ENCODE assay signal across 29 cellular contexts in the genomic region with DNA sequence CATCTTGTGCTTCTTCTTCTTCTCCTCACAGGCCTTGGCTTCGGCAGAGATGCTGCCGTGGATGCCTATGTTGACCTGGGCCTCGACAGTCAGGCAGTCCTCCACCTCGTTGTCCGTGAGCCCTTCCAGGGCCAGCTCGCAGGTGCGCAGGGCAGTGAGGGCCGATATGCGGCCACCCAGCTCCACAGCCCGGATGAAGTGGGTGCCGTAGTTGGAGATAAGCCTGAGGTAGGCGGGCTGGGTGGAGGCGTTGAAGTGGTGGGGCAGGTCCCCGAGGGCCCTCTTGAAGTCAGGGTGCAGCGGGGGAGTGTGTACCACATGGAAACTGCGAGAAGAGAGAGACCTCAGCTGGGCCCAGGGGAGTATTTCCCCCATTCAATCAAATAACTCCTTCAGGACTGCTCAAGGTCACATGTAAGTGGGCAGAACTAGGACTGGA. TPM values are rescaled to one million over a fixed set of nuclear protein-coding genes. Genes with fewer than 3 reads are reported as not detected.
DNase-seq lines count a peak whose midpoint lies in the region; ATAC-seq and TF ChIP-seq lines count a peak whose summit lies in the region.
"Had no signal": no experiment of that assay in that cellular context is flagged by ENCODE, and none has a peak within 500 bp of the region (broad histone marks: within the 10 kb centered on the region; RNA-seq: fewer than 3 reads in every experiment).

No MANE protein-coding gene starts in this region.

- peaks cover 71% of the 10 kb centered on the region for H3K4me1 Mint-ChIP-seq in stimulated activated naive CD8-positive, alpha-beta T cell treated with anti-CD3 and anti-CD28 coated beads, Interleukin-15, Interleukin-2, amounts not matched to agents 100 ng/mL and 50 ng/mL, for 24 hours (ENCODE audit: low read depth)
- H3K4me1 Mint-ChIP-seq in activated T-helper 1 cell treated with anti-CD3 and anti-CD28 coated beads, Interleukin-12 subunit alpha, Interleukin-12 subunit beta, Interleukin-2, Interleukin-4 antibody, amounts not matched to agents 30 ng/mL and 10 ng/mL and 1 ng/mL, durations not matched to agents 14 hours and 24 hours and 36 hours (ENCODE audit: low read depth) = peaks cover 43% of the 10 kb centered on the region

- H3K36me3 Mint-ChIP-seq in stimulated activated naive CD8-positive, alpha-beta T cell treated with anti-CD3 and anti-CD28 coated beads, Interleukin-15, Interleukin-2, amounts not matched to agents 100 ng/mL and 50 ng/mL, for 24 hours (ENCODE audit: low read depth) = peaks cover 57% of the 10 kb centered on the region
- peaks cover 36% of the 10 kb centered on the region for H3K36me3 Mint-ChIP-seq in activated T-helper 1 cell treated with anti-CD3 and anti-CD28 coated beads, Interleukin-12 subunit alpha, Interleukin-12 subunit beta, Interleukin-2, Interleukin-4 antibody, amounts not matched to agents 30 ng/mL and 10 ng/mL and 1 ng/mL, durations not matched to agents 14 hours and 24 hours and 36 hours (ENCODE audit: low read depth)
- H3K36me3 Mint-ChIP-seq: type B pancreatic cell had no signal

- peak overlapping the region; percentile 91 for H3K4me3 Mint-ChIP-seq in stimulated activated naive CD8-positive, alpha-beta T cell treated with anti-CD3 and anti-CD28 coated beads, Interleukin-15, Interleukin-2, amounts not matched to agents 100 ng/mL and 50 ng/mL, for 24 hours
- peak overlapping the region; percentile 37 for H3K4me3 Mint-ChIP-seq in activated T-helper 1 cell treated with anti-CD3 and anti-CD28 coated beads, Interleukin-12 subunit alpha, Interleukin-12 subunit beta, Interleukin-2, Interleukin-4 antibody, amounts not matched to agents 30 ng/mL and 10 ng/mL and 1 ng/mL, durations not matched to agents 14 hours and 24 hours and 36 hours
- H3K4me3 Mint-ChIP-seq: nephron progenitor cell, type B pancreatic cell had no signal

- no peak for DNase-seq in stimulated activated naive CD8-positive, alpha-beta T cell treated with anti-CD3 and anti-CD28 coated beads, Interleukin-15, Interleukin-2, amounts not matched to agents 100 U/mL and 50 U/mL, for 24 hours
- no peak for DNase-seq in activated T-helper 1 cell treated with anti-CD3 and anti-CD28 coated beads, Interleukin-12 subunit alpha, Interleukin-12 subunit beta, Interleukin-2, Interleukin-4 antibody, amounts not matched to agents 30 ng/mL and 10 ng/mL and 1 ng/mL, durations not matched to agents 14 hours and 24 hours and 36 hours (ENCODE audit: low spot score)
- peak; percentile 35 for DNase-seq in lung (ENCODE audit: low spot score)
- DNase-seq in substantia nigra (lab: John Stamatoyannopoulos, UW) = no peak
- no peak for DNase-seq in DMS53 (lab: John Stamatoyannopoulos, UW)
- DNase-seq: activated CD4-positive, alpha-beta T cell treated with anti-CD3 and anti-CD28 coated beads for 4 hours; activated gamma-delta T cell treated with Interleukin-2 at 50 U/mL for 16 hours; amniotic stem cell; brain microvascular endothelial cell; C1 segment of cervical spinal cord; EL; GM23248; Kasumi-1; midbrain; MV-4-11; NCI-H146; nephron progenitor cell; pancreas; PC-3; retina; small intestine had no signal

- no peak for ATAC-seq in stimulated activated naive CD8-positive, alpha-beta T cell treated with anti-CD3 and anti-CD28 coated beads, Interleukin-15, Interleukin-2, amounts not matched to agents 100 U/mL and 50 U/mL, for 24 hours
- ATAC-seq in lung (ENCODE audit: insufficient read depth, low FRiP score) (no peak), HG02588 (IDR thresholded peaks at IDR 0.05; ENCODE audit: unreplicated experiment) (no peak), HG02938 (IDR thresholded peaks at IDR 0.05; ENCODE audit: unreplicated experiment) (no peak)
- ATAC-seq: left lobe of liver, pancreas, PC-3 had no signal

- H3K9me3 ChIP-seq in lung (ENCODE audit: control insufficient read depth in 2 of 2, insufficient read depth in 1 of 2, low read length in 1 of 2) = no peaks in the 10 kb centered on the region
- H3K9me3 ChIP-seq: pancreas had no signal

- intact Hi-C loops in activated T-helper 1 cell treated with anti-CD3 and anti-CD28 coated beads, Interleukin-12 subunit alpha, Interleukin-12 subunit beta, Interleukin-2, Interleukin-4 antibody, amounts not matched to agents 30 ng/mL and 10 ng/mL and 1 ng/mL, durations not matched to agents 14 hours and 24 hours and 36 hours (cut with micrococcal nuclease) = no loop called here

- WGBS in lung, 2 donors = 71 to 84% methylated on average over 16 of the region's 16 CpGs

- no peaks in the 10 kb centered on the region for H3K27me3 Mint-ChIP-seq in stimulated activated naive CD8-positive, alpha-beta T cell treated with anti-CD3 and anti-CD28 coated beads, Interleukin-15, Interleukin-2, amounts not matched to agents 100 ng/mL and 50 ng/mL, for 24 hours
- no peaks in the 10 kb centered on the region for H3K27me3 Mint-ChIP-seq in activated T-helper 1 cell treated with anti-CD3 and anti-CD28 coated beads, Interleukin-12 subunit alpha, Interleukin-12 subunit beta, Interleukin-2, Interleukin-4 antibody, amounts not matched to agents 30 ng/mL and 10 ng/mL and 1 ng/mL, durations not matched to agents 14 hours and 24 hours and 36 hours (ENCODE audit: insufficient read depth)
- H3K27me3 Mint-ChIP-seq: type B pancreatic cell had no signal

- no peaks in the 10 kb centered on the region for H3K36me3 ChIP-seq in lung (ENCODE audit: control insufficient read depth in 2 of 2, insufficient read depth in 2 of 2, low read length in 2 of 2)
- H3K36me3 ChIP-seq: brain microvascular endothelial cell, pancreas had no signal

- TF ChIP-seq CTCF in lung (IDR thresholded peaks at IDR 0.05; ENCODE audit: control extremely low read depth, extremely low read depth) = no peak

- H3K9me3 Mint-ChIP-seq in stimulated activated naive CD8-positive, alpha-beta T cell treated with anti-CD3 and anti-CD28 coated beads, Interleukin-15, Interleukin-2, amounts not matched to agents 100 ng/mL and 50 ng/mL, for 24 hours = no peaks in the 10 kb centered on the region
- H3K9me3 Mint-ChIP-seq in activated T-helper 1 cell treated with anti-CD3 and anti-CD28 coated beads, Interleukin-12 subunit alpha, Interleukin-12 subunit beta, Interleukin-2, Interleukin-4 antibody, amounts not matched to agents 30 ng/mL and 10 ng/mL and 1 ng/mL, durations not matched to agents 14 hours and 24 hours and 36 hours = no peaks in the 10 kb centered on the region
- H3K9me3 Mint-ChIP-seq: nephron progenitor cell, type B pancreatic cell had no signal

- H3K4me1 ChIP-seq in lung (ENCODE audit: control insufficient read depth in 2 of 2, insufficient read depth in 2 of 2, low read length in 2 of 2) = no peaks in the 10 kb centered on the region
- H3K4me1 ChIP-seq: pancreas had no signal

- H3K27me3 ChIP-seq in lung (ENCODE audit: control insufficient read depth, insufficient read depth) = no peaks in the 10 kb centered on the region
- H3K27me3 ChIP-seq: brain microvascular endothelial cell, pancreas had no signal

- no peak overlapping the region for H3K27ac Mint-ChIP-seq in stimulated activated naive CD8-positive, alpha-beta T cell treated with anti-CD3 and anti-CD28 coated beads, Interleukin-15, Interleukin-2, amounts not matched to agents 100 ng/mL and 50 ng/mL, for 24 hours
- no peak overlapping the region for H3K27ac Mint-ChIP-seq in activated T-helper 1 cell treated with anti-CD3 and anti-CD28 coated beads, Interleukin-12 subunit alpha, Interleukin-12 subunit beta, Interleukin-2, Interleukin-4 antibody, amounts not matched to agents 30 ng/mL and 10 ng/mL and 1 ng/mL, durations not matched to agents 14 hours and 24 hours and 36 hours
- H3K27ac Mint-ChIP-seq: nephron progenitor cell, type B pancreatic cell had no signal

- no peak overlapping the region for H3K27ac ChIP-seq in lung (ENCODE audit: low read depth in 1 of 2, low read length in 1 of 2)
- H3K27ac ChIP-seq in substantia nigra (ENCODE audit: low read depth, low read length, poor library complexity, severe bottlenecking) = no peak overlapping the region
- H3K27ac ChIP-seq: brain microvascular endothelial cell, GM23248, pancreas had no signal

- no peak overlapping the region for H3K4me3 ChIP-seq in lung
- H3K4me3 ChIP-seq: GM23248, pancreas had no signal

RNA-seq across cellular contexts. Expression of gene PRF1, which starts 3.7 kb away (rescaled TPM):
- 100 and 103 TPM in 2 replicates for total RNA-seq in activated T-helper 1 cell treated with anti-CD3 and anti-CD28 coated beads, Interleukin-12 subunit alpha, Interleukin-12 subunit beta, Interleukin-2, Interleukin-4 antibody, amounts not matched to agents 30 ng/mL and 10 ng/mL and 1 ng/mL, durations not matched to agents 14 hours and 24 hours and 36 hours
- total RNA-seq in lung = 1 to 10 TPM; 5.1 to 9.4 TPM
- polyA plus RNA-seq in lung = 10 to 100 TPM in 1 of 2 donors, 1 to 10 TPM in 1; 3.2 to 11.5 TPM
- total RNA-seq: chondrocyte, GM23248, NCI-H460, PC-3 had no signal
- polyA plus RNA-seq: AG04450, GM23248 had no signal
